2 cellular contexts compared by ENCODE assay signal in genomic region chr16:204046-204445, GRCh38. TPM values are rescaled to one million over a fixed set of nuclear protein-coding genes. Genes with fewer than 3 reads are reported as not detected.
"Had no signal": no experiment of that assay in that cellular context is flagged by ENCODE, and none has a peak within 500 bp of the region (broad histone marks: within the 10 kb centered on the region; RNA-seq: fewer than 3 reads in every experiment).

No MANE protein-coding gene starts in this region.

RNA-seq across cellular contexts. Expression of gene HBQ1, which starts 23.8 kb away (rescaled TPM):
- total RNA-seq: GM12878 had no signal
- polyA plus RNA-seq: GM12878 had no signal

RNA-seq across cellular contexts. Expression of gene HBA1, which starts 27.6 kb away (rescaled TPM):
- total RNA-seq: G401 had no signal

RNA-seq across cellular contexts. Expression of gene HBA2, which starts 31.4 kb away (rescaled TPM):
- total RNA-seq: G401 had no signal
